Comparison of ENCODE assay signal across 18 cellular contexts in genomic region chr1:36080236-36080635, GRCh38. TPM values are rescaled to one million over a fixed set of nuclear protein-coding genes. Genes with fewer than 3 reads are reported as not detected.
"Had no signal": no experiment of that assay in that cellular context is flagged by ENCODE, and none has a peak within 500 bp of the region (broad histone marks: within the 10 kb centered on the region; RNA-seq: fewer than 3 reads in every experiment).

No MANE protein-coding gene starts in this region.

- DNase-seq: effector memory CD4-positive, alpha-beta T cell; left colon; left ventricle myocardium superior; mesendoderm; naive B cell; stimulated activated CD4-positive, alpha-beta T cell treated with anti-CD3 and anti-CD28 coated beads, Interleukin-2, amount 100 ng/mL, for 24 hours; stimulated activated CD4-positive, alpha-beta T cell treated with anti-CD3 and anti-CD28 coated beads, Interleukin-4, amount 100 ng/mL, for 4 hours; stimulated activated naive B cell treated with anti-CD40 and anti-IgM and Interleukin-4, amounts not matched to agents 10 μg/mL and 1 μg/mL and 100 μg/mL, for 72 hours; stimulated activated naive CD8-positive, alpha-beta T cell treated with anti-CD3 and anti-CD28 coated beads, Interleukin-15, amount 100 ng/mL, for 72 hours; testis had no signal

- H3K4me3 ChIP-seq: gastroesophageal sphincter, hepatocyte, testis, tibial nerve had no signal

- FAIRE-seq: endometrium, urothelium cell line had no signal

- H3K27ac ChIP-seq: gastroesophageal sphincter, hepatocyte, testis, tibial nerve had no signal

- H3K79me2 ChIP-seq: hepatocyte had no signal

- H3K4me2 ChIP-seq: hepatocyte had no signal

- H3K9me3 ChIP-seq: gastroesophageal sphincter, testis, tibial nerve had no signal

- H3K4me1 ChIP-seq: testis had no signal

- H3K27me3 ChIP-seq: hepatocyte, testis had no signal

- H3K36me3 ChIP-seq: gastroesophageal sphincter, tibial nerve had no signal

- ATAC-seq: esophagus mucosa; gastroesophageal sphincter; left colon; left ventricle myocardium superior; sciatic nerve; stimulated activated naive B cell treated with anti-CD40 and anti-IgM and Interleukin-4, amounts not matched to agents 10 μg/mL and 1 μg/mL and 100 μg/mL, for 72 hours; stimulated activated naive CD8-positive, alpha-beta T cell treated with anti-CD3 and anti-CD28 coated beads, Interleukin-15, amount 100 ng/mL, for 72 hours had no signal

- H2AFZ ChIP-seq: hepatocyte had no signal

RNA-seq across cellular contexts. Expression of gene TEKT2, which starts 3.7 kb away (rescaled TPM):
- total RNA-seq: esophagus mucosa, fibroblast of villous mesenchyme, left colon, left ventricle myocardium superior had no signal
